8 cellular contexts compared by ENCODE assay signal in the genomic region with DNA sequence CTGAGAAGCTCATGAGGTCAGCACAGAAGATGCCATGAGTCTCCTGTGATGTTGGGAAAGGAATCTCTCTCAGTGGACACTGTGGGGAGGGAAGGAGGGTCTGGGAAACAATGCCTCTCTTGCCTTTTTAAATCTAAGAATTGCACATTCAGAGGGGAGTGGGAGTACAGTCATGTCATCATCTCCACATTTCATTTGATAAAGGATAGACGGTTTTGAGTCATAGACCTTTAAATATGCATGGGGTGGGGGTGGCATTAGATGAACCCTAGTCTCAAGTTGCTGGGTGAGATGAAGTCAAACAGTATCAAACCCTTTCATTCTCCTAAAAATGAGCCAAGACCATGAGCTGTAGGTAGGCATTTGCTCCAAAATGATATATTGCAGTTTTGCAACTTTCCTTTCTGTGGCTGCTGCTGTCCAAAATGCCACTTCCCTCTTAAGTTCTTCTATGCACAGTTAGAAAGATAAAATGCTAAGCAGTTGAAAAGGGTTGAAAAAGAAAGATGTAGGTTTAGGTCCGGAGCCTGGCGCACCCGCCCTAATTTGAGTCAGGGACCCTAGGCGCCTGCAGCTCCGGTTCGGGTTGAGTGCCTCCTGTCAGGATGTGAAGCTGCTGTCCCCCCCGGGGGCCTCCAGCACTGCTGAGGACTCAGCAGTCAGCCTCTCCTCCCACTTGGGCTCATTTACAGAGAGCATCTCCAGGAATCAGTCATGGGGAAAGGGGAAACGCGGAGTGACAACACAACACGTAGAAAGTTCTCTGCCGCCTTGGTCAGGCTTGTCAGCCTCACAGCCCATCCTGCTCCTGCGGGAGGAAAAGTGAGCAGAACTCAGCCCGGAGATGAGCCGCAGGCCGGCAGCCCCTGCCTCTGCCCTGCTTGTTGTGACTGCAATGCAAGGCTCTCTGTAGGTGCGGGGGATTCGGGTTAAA.
DNase-seq lines count a peak whose midpoint lies in the region; ATAC-seq, FAIRE-seq and TF ChIP-seq lines count a peak whose summit lies in the region.

No MANE protein-coding gene starts in this region.

- H3K27ac ChIP-seq in sigmoid colon, result peak overlapping the region; percentile 11 to 51 (median 36)

- no peaks in the 10 kb centered on the region for H3K9me3 ChIP-seq in sigmoid colon

- H3K4me1 ChIP-seq in sigmoid colon, result peaks cover 0 to 11% (median 7%) of the 10 kb centered on the region in 4 donors

- no peak for FAIRE-seq in GM12892 (lab: Jason Lieb, UNC)

- H3K4me3 ChIP-seq in sigmoid colon, result peak overlapping the region; percentile 0 to 39 (median 30)

- ATAC-seq in HG03439 (IDR thresholded peaks at IDR 0.05; ENCODE audit: unreplicated experiment) (peak; percentile 49), HG02981 (IDR thresholded peaks at IDR 0.05; ENCODE audit: unreplicated experiment) (no peak)

- intact Hi-C loops in sigmoid colon (cut with DNase I), result no loop called here

- TF ChIP-seq POLR2A in sigmoid colon (IDR thresholded peaks at IDR 0.05) (no peak), GM12892 (IDR thresholded peaks at IDR 0.05; ENCODE audit: low read depth, low read length) (no peak; the same call in 1 of the 2 replicates)

- no peaks in the 10 kb centered on the region for H3K27me3 ChIP-seq in sigmoid colon

- no peak for TF ChIP-seq EP300 in sigmoid colon (IDR thresholded peaks at IDR 0.05)

- TF ChIP-seq CTCF in GM10266 (IDR thresholded peaks at IDR 0.05; ENCODE audit: control insufficient read depth, insufficient read depth, low read depth, missing control alignments), result no peak
- TF ChIP-seq CTCF in sigmoid colon (IDR thresholded peaks at IDR 0.05), result no peak

- H3K36me3 ChIP-seq in sigmoid colon, result no peaks in the 10 kb centered on the region

- 41 to 77% methylated on average over 18 of the region's 18 CpGs for whole genome bisulfite sequencing in sigmoid colon, 2 donors

- DNase-seq in GM10266 (ENCODE audit: extremely low spot score) (peak; percentile 36), fibroblast of gingiva (ENCODE audit: low read depth) (peak; percentile 34), sigmoid colon (no peak), GM12892 (ENCODE audit: insufficient read length) (no peak), dedifferentiated amniotic fluid mesenchymal stem cell (ENCODE audit: extremely low spot score) (no peak)
- peak; percentile 12 to 30 for DNase-seq in activated CD4-positive, alpha-beta T cell treated with anti-CD3 and anti-CD28 coated beads, Interleukin-2, amount 50 U/mL, for 24 hours (ENCODE audit: low read depth in 1 of 2, low spot score in 1 of 2)

Comparison
In these comparisons a context has a peak if more than half of its experiments do, and no peak if none do; other contexts are left out.
1. DNase-seq: peak in GM10266 (single experiment), activated CD4-positive, alpha-beta T cell treated with anti-CD3 and anti-CD28 coated beads, Interleukin-2, amount 50 U/mL, for 24 hours (2 of 2) and fibroblast of gingiva (single experiment); none in sigmoid colon (single experiment), GM12892 (single experiment) and dedifferentiated amniotic fluid mesenchymal stem cell (single experiment).